In genomic region chr7:26199301-26200112, GRCh38 we compare ENCODE assay signal across 8 cellular contexts. TPM values are rescaled to one million over a fixed set of nuclear protein-coding genes. Genes with fewer than 3 reads are reported as not detected.
DNase-seq lines count a peak whose midpoint lies in the region; ATAC-seq and TF ChIP-seq lines count a peak whose summit lies in the region.

No MANE protein-coding gene starts in this region.

- peak overlapping the region; percentile 99 for H3K9ac ChIP-seq in Loucy (ENCODE audit: low read depth, low read length, poor library complexity, severe bottlenecking)

- peaks cover 30% of the 10 kb centered on the region for H3K36me3 ChIP-seq in CD4-positive, alpha-beta memory T cell (ENCODE audit: insufficient read depth, low read length)
- peaks cover 48% of the 10 kb centered on the region for H3K36me3 ChIP-seq in Loucy (ENCODE audit: insufficient read depth, low read length)

- peaks cover 81% of the 10 kb centered on the region for H4K20me1 ChIP-seq in Loucy (ENCODE audit: insufficient read depth, low read length, poor library complexity, severe bottlenecking)

- no peaks in the 10 kb centered on the region for H3K27me3 ChIP-seq in CD4-positive, alpha-beta memory T cell (ENCODE audit: insufficient read depth, low read length)
- H3K27me3 ChIP-seq in Loucy (ENCODE audit: insufficient read depth, low read length, poor library complexity, severe bottlenecking) = peaks cover 21% of the 10 kb centered on the region
- no peaks in the 10 kb centered on the region for H3K27me3 ChIP-seq in layer of hippocampus (ENCODE audit: control insufficient read depth, insufficient read depth, low read length)

- no peak overlapping the region for H2AFZ ChIP-seq in Loucy (ENCODE audit: low read length)

- POLR2A ChIA-PET in CD4-positive, alpha-beta memory T cell (lab: Charles Lee; ENCODE audit: partially characterized antibody) = interaction anchor here (0.6 to 13.1 kb wide), 34 partner anchors 8 to 1541 kb away, joined by 3 to 369 read pairs (median 6); partner anchors contain the start of genes NFE2L3, OSBPL3, SNX10 and TAX1BP1
- POLR2A ChIA-PET in WTC11 (lab: Charles Lee) = interaction anchor here (0.6 to 4.5 kb wide), 13 partner anchors 8 to 343 kb away, joined by 3 to 35 read pairs (median 4); partner anchors contain the start of genes NFE2L3 and SNX10

- peak overlapping the region; percentile 98 for H3K27ac ChIP-seq in CD4-positive, alpha-beta memory T cell (ENCODE audit: low read depth, low read length)
- H3K27ac ChIP-seq in layer of hippocampus (ENCODE audit: low read depth, low read length) = peak overlapping the region; percentile 100

- ATAC-seq in WTC11 = no peak
- ATAC-seq in HG02642 (IDR thresholded peaks at IDR 0.05; ENCODE audit: poor library complexity, unreplicated experiment) = no peak
- ATAC-seq in GM18861 (IDR thresholded peaks at IDR 0.05; ENCODE audit: unreplicated experiment) = no peak

- peaks cover 37 to 74% (median 45%) of the 10 kb centered on the region in 4 donors for H3K4me1 Mint-ChIP-seq in CD4-positive, alpha-beta memory T cell
- H3K4me1 Mint-ChIP-seq in WTC11 = peaks cover 40% of the 10 kb centered on the region

- H3K4me3 Mint-ChIP-seq in CD4-positive, alpha-beta memory T cell = peak overlapping the region; percentile 99 to 100 (median 100)
- peak overlapping the region; percentile 100 for H3K4me3 Mint-ChIP-seq in WTC11

- peaks cover 0 to 4% of the 10 kb centered on the region in 2 donors for H3K27me3 Mint-ChIP-seq in CD4-positive, alpha-beta memory T cell
- H3K27me3 Mint-ChIP-seq in WTC11 (ENCODE audit: low read depth) = peaks cover 3% of the 10 kb centered on the region

- intact Hi-C loops in CD4-positive, alpha-beta memory T cell (cut with micrococcal nuclease) = loop anchor here (1.0 to 5.0 kb wide), 4 partner anchors 47 to 961 kb away; partner anchors contain the start of gene NFE2L3

- CTCF ChIA-PET in CD4-positive, alpha-beta memory T cell (lab: Charles Lee; ENCODE audit: partially characterized antibody) = interaction anchor here (0.8 to 9.9 kb wide), 24 partner anchors 7 to 307 kb away, joined by 3 to 212 read pairs (median 6); partner anchors contain the start of genes NFE2L3 and SNX10
- CTCF ChIA-PET in WTC11 (lab: Charles Lee) = interaction anchor here (1.1 kb wide), 3 partner anchors 12 to 306 kb away, joined by 3 to 6 read pairs (median 4); no protein-coding TSS in a partner anchor

- no peaks in the 10 kb centered on the region for H3K9me2 ChIP-seq in Loucy (replicated peaks; ENCODE audit: low read depth, low read length)

- H3K4me3 ChIP-seq in CD4-positive, alpha-beta memory T cell (ENCODE audit: low read length in 2 of 2) = peak overlapping the region; percentile 80 to 89
- H3K4me3 ChIP-seq in Loucy (ENCODE audit: low read length, poor library complexity, severe bottlenecking) = peak overlapping the region; percentile 93

- H3F3A ChIP-seq in Loucy (ENCODE audit: low read depth) = peaks cover 5% of the 10 kb centered on the region

- peak overlapping the region; percentile 96 for H3K4me2 ChIP-seq in Loucy (ENCODE audit: low read depth, low read length, poor library complexity, severe bottlenecking)

- peak overlapping the region; percentile 99 to 100 (median 100) for H3K27ac Mint-ChIP-seq in CD4-positive, alpha-beta memory T cell
- peak overlapping the region; percentile 100 for H3K27ac Mint-ChIP-seq in WTC11

- H3K79me2 ChIP-seq in Loucy (ENCODE audit: insufficient read depth, low read length) = peaks cover 89% of the 10 kb centered on the region

- peaks cover 56% of the 10 kb centered on the region for H3K4me1 ChIP-seq in CD4-positive, alpha-beta memory T cell (ENCODE audit: insufficient read depth, low read length)
- peaks cover 42% of the 10 kb centered on the region for H3K4me1 ChIP-seq in Loucy (ENCODE audit: insufficient read depth, low read length, poor library complexity, severe bottlenecking)

- peaks cover 0 to 18% (median 4%) of the 10 kb centered on the region in 8 donors for H3K9me3 Mint-ChIP-seq in CD4-positive, alpha-beta memory T cell
- no peaks in the 10 kb centered on the region for H3K9me3 Mint-ChIP-seq in WTC11

- DNase-seq in CD4-positive, alpha-beta memory T cell = peak; percentile 78 to 85 (median 79)
- DNase-seq in WTC11 (ENCODE audit: low spot score) = peak; percentile 46
- peak; percentile 75 for DNase-seq in central memory CD4-positive, alpha-beta T cell
- DNase-seq in stimulated activated CD4-positive, alpha-beta T cell treated with anti-CD3 and anti-CD28 coated beads, Interleukin-1b, Interleukin-23, amount 100 ng/mL, for 48 hours = peak; percentile 61

- no peak for TF ChIP-seq CTCF in Loucy (conservative IDR thresholded peaks at IDR 0.05; ENCODE audit: low read length)
- TF ChIP-seq CTCF in WTC11 (IDR thresholded peaks at IDR 0.05) = no peak

- peaks cover 50 to 72% of the 10 kb centered on the region in 2 donors for H3K36me3 Mint-ChIP-seq in CD4-positive, alpha-beta memory T cell
- H3K36me3 Mint-ChIP-seq in WTC11 = peaks cover 72% of the 10 kb centered on the region

- no peaks in the 10 kb centered on the region for H3K9me3 ChIP-seq in CD4-positive, alpha-beta memory T cell (ENCODE audit: control insufficient read depth in 1 of 2, low read length in 2 of 2)
- no peaks in the 10 kb centered on the region for H3K9me3 ChIP-seq in Loucy (ENCODE audit: insufficient read depth, low read depth, low read length)

TF ChIP-seq in WTC11, 78 proteins besides CTCF, POLR2A, EP300 and RAD21 (continues in another document):
- TF ChIP-seq ZBTB43 (CRISPR knock-in tag; IDR thresholded peaks at IDR 0.05) = no peak
- TF ChIP-seq SOX15 (CRISPR knock-in tag; IDR thresholded peaks at IDR 0.05) = no peak
- TF ChIP-seq FOXP4 (CRISPR knock-in tag; IDR thresholded peaks at IDR 0.05) = no peak
- TF ChIP-seq ZNF671 (CRISPR knock-in tag; IDR thresholded peaks at IDR 0.05) = no peak
- no peak for TF ChIP-seq SP1 (CRISPR knock-in tag; conservative IDR thresholded peaks at IDR 0.05)
- TF ChIP-seq PRRX2 (CRISPR knock-in tag; IDR thresholded peaks at IDR 0.05) = no peak
- no peak for TF ChIP-seq ZNF425 (CRISPR knock-in tag; conservative IDR thresholded peaks at IDR 0.05)
- no peak for TF ChIP-seq HMGA2 (CRISPR knock-in tag; IDR thresholded peaks at IDR 0.05)
- TF ChIP-seq, protein P1, sequence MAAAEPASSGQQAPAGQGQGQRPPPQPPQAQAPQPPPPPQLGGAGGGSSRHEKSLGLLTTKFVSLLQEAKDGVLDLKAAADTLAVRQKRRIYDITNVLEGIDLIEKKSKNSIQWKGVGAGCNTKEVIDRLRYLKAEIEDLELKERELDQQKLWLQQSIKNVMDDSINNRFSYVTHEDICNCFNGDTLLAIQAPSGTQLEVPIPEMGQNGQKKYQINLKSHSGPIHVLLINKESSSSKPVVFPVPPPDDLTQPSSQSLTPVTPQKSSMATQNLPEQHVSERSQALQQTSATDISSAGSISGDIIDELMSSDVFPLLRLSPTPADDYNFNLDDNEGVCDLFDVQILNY (CRISPR knock-in tag; IDR thresholded peaks at IDR 0.05) = no peak
- no peak for TF ChIP-seq GTF2I (CRISPR knock-in tag; conservative IDR thresholded peaks at IDR 0.05)
- TF ChIP-seq ZNF232 (CRISPR knock-in tag; IDR thresholded peaks at IDR 0.05) = no peak

RNA-seq across cellular contexts. Expression of gene HNRNPA2B1, which starts 1.0 kb away (rescaled TPM):
- total RNA-seq in CD4-positive, alpha-beta memory T cell = 100 to 1,000 TPM; 450 to 466 TPM
- polyA plus RNA-seq in CD4-positive, alpha-beta memory T cell = 100 to 1,000 TPM; 475 to 700 TPM
- total RNA-seq in WTC11 (2021) = 1,081 to 1,101 TPM (median 1,097 TPM) in 3 replicates

RNA-seq across cellular contexts. Expression of gene CBX3, which starts 2.0 kb away (rescaled TPM):
- 100 to 1,000 TPM; 160 to 173 TPM for total RNA-seq in CD4-positive, alpha-beta memory T cell
- polyA plus RNA-seq in CD4-positive, alpha-beta memory T cell = 100 to 1,000 TPM; 105 to 180 TPM
- 204 to 232 TPM (median 213 TPM) in 3 replicates for total RNA-seq in WTC11 (2021)

RNA-seq across cellular contexts. Expression of gene NFE2L3, which starts 47.5 kb away (rescaled TPM):
- 1 to 10 TPM; 7.5 to 7.9 TPM for total RNA-seq in CD4-positive, alpha-beta memory T cell
- polyA plus RNA-seq in CD4-positive, alpha-beta memory T cell = 1 to 10 TPM; 7.9 to 9.6 TPM
- total RNA-seq in WTC11 (2021) = 66.8 to 68.6 TPM (median 68.5 TPM) in 3 replicates
